In genomic region chrX:150635952-150636351, GRCh38 we compare ENCODE assay signal across 10 cellular contexts. TPM values are rescaled to one million over a fixed set of nuclear protein-coding genes. Genes with fewer than 3 reads are reported as not detected.
DNase-seq lines count a peak whose midpoint lies in the region; ATAC-seq lines count a peak whose summit lies in the region.
"Had no signal": no experiment of that assay in that cellular context is flagged by ENCODE, and none has a peak within 500 bp of the region (broad histone marks: within the 10 kb centered on the region; RNA-seq: fewer than 3 reads in every experiment).

No MANE protein-coding gene starts in this region.

- CTCF ChIA-PET in activated CD4-positive, alpha-beta T cell treated with anti-CD3 and anti-CD28 coated beads for 36 hours (lab: Charles Lee): interaction anchor here (1.7 to 2.8 kb wide), 2 partner anchors 13 to 47 kb away, joined by 6 to 7 read pairs; no protein-coding TSS in a partner anchor
- CTCF ChIA-PET in activated CD4-positive, alpha-beta T cell treated with anti-CD3 and anti-CD28 coated beads, Interleukin-2, amount 10 ng/mL, durations not matched to agents 7 days and 5 days (lab: Charles Lee): interaction anchor here (0.7 to 1.0 kb wide), 2 partner anchors 9 to 12 kb away, joined by 3 read pairs; no protein-coding TSS in a partner anchor

- peak; percentile 95 for ATAC-seq in activated CD4-positive, alpha-beta T cell treated with anti-CD3 and anti-CD28 coated beads for 36 hours
- peak; percentile 78 for ATAC-seq in HG02970 (IDR thresholded peaks at IDR 0.05; ENCODE audit: low FRiP score, unreplicated experiment)
- peak; percentile 90 for ATAC-seq in activated naive CD8-positive, alpha-beta T cell treated with anti-CD3 and anti-CD28 coated beads, Interleukin-2, amount 50 U/mL, for 24 hours

- no peak overlapping the region for H2BK12ac ChIP-seq in neuronal stem cell (ENCODE audit: low read length)

- peaks cover 1 to 6% of the 10 kb centered on the region in 2 donors for H3K36me3 ChIP-seq in neuronal stem cell (replicated peaks in 1 of 2; ENCODE audit: control insufficient read depth in 2 of 2, insufficient read depth in 2 of 2, low read length in 2 of 2)

- H3K4me1 ChIP-seq in neuronal stem cell (ENCODE audit: control insufficient read depth in 2 of 2, insufficient read depth in 1 of 2, low read depth in 1 of 2, low read length in 2 of 2): peaks cover 0 to 2% of the 10 kb centered on the region in 2 donors
- H3K4me1 ChIP-seq: BLaER1 had no signal

- H3K14ac ChIP-seq in neuronal stem cell (ENCODE audit: low read length): no peak overlapping the region

- H2AFZ ChIP-seq in neuronal stem cell (ENCODE audit: low read length): no peak overlapping the region

- H4K8ac ChIP-seq in neuronal stem cell (ENCODE audit: low read depth, low read length): no peak overlapping the region

- no peak overlapping the region for H3K4me3 ChIP-seq in skeletal muscle cell (ENCODE audit: low read depth, low read length)
- H3K4me3 ChIP-seq in neuronal stem cell (ENCODE audit: low read length in 2 of 2): no peak overlapping the region
- H3K4me3 ChIP-seq: BLaER1 had no signal

- no peaks in the 10 kb centered on the region for H3K27me3 Mint-ChIP-seq in activated CD4-positive, alpha-beta T cell treated with anti-CD3 and anti-CD28 coated beads for 36 hours
- no peaks in the 10 kb centered on the region for H3K27me3 Mint-ChIP-seq in activated CD4-positive, alpha-beta T cell treated with anti-CD3 and anti-CD28 coated beads, Interleukin-2, amount 10 ng/mL, durations not matched to agents 7 days and 5 days
- H3K27me3 Mint-ChIP-seq in activated naive CD8-positive, alpha-beta T cell treated with anti-CD3 and anti-CD28 coated beads, Interleukin-2, amount 50 U/mL, for 24 hours: no peaks in the 10 kb centered on the region

- no peak for DNase-seq in activated CD4-positive, alpha-beta T cell treated with anti-CD3 and anti-CD28 coated beads for 36 hours
- DNase-seq in activated CD4-positive, alpha-beta T cell treated with anti-CD3 and anti-CD28 coated beads, Interleukin-2, amount 10 ng/mL, durations not matched to agents 7 days and 5 days: no peak
- no peak for DNase-seq in activated naive CD8-positive, alpha-beta T cell treated with anti-CD3 and anti-CD28 coated beads, Interleukin-2, amount 50 U/mL, for 24 hours
- DNase-seq in skeletal muscle cell (ENCODE audit: low read depth) (peak; percentile 28), neuronal stem cell (ENCODE audit: low spot score) (no peak), cerebellum (ENCODE audit: low spot score) (no peak), NCI-H2227 treated with DMSO at 0.1 percent for 48 hours (lab: John Stamatoyannopoulos, UW) (no peak)
- DNase-seq: activated CD4-positive, alpha-beta T cell treated with anti-CD3 and anti-CD28 coated beads, Interleukin-2, amount 50 U/mL, for 4 hours had no signal

- H3K9ac ChIP-seq in neuronal stem cell (ENCODE audit: low read depth, low read length, poor library complexity): no peak overlapping the region
- H3K9ac ChIP-seq: BLaER1 had no signal

- peaks cover 12% of the 10 kb centered on the region for H3K4me1 Mint-ChIP-seq in activated CD4-positive, alpha-beta T cell treated with anti-CD3 and anti-CD28 coated beads for 36 hours
- H3K4me1 Mint-ChIP-seq in activated CD4-positive, alpha-beta T cell treated with anti-CD3 and anti-CD28 coated beads, Interleukin-2, amount 10 ng/mL, durations not matched to agents 7 days and 5 days: peaks cover 6% of the 10 kb centered on the region
- H3K4me1 Mint-ChIP-seq in activated naive CD8-positive, alpha-beta T cell treated with anti-CD3 and anti-CD28 coated beads, Interleukin-2, amount 50 U/mL, for 24 hours: peaks cover 12% of the 10 kb centered on the region

- no peak overlapping the region for H2AK5ac ChIP-seq in neuronal stem cell (ENCODE audit: low read depth, low read length)

- no peaks in the 10 kb centered on the region for H3K9me3 Mint-ChIP-seq in activated CD4-positive, alpha-beta T cell treated with anti-CD3 and anti-CD28 coated beads for 36 hours (ENCODE audit: low read depth)
- H3K9me3 Mint-ChIP-seq in activated CD4-positive, alpha-beta T cell treated with anti-CD3 and anti-CD28 coated beads, Interleukin-2, amount 10 ng/mL, durations not matched to agents 7 days and 5 days: no peaks in the 10 kb centered on the region
- H3K9me3 Mint-ChIP-seq in activated naive CD8-positive, alpha-beta T cell treated with anti-CD3 and anti-CD28 coated beads, Interleukin-2, amount 50 U/mL, for 24 hours: no peaks in the 10 kb centered on the region

- H3K27me3 ChIP-seq in neuronal stem cell (ENCODE audit: control insufficient read depth in 3 of 3, insufficient read depth in 3 of 3, low read depth in 1 of 3, low read length in 3 of 3): no peaks in the 10 kb centered on the region
- H3K27me3 ChIP-seq: BLaER1 had no signal

- no peak overlapping the region for H3K4me2 ChIP-seq in neuronal stem cell (ENCODE audit: insufficient read depth, low read length, poor library complexity, severe bottlenecking)
- H3K4me2 ChIP-seq: BLaER1 had no signal

- no peak overlapping the region for H3K27ac ChIP-seq in neuronal stem cell (replicated peaks; ENCODE audit: low read length)
- H3K27ac ChIP-seq: BLaER1 had no signal

- H2BK120ac ChIP-seq in neuronal stem cell (ENCODE audit: low read depth, low read length): no peak overlapping the region

- H3K23ac ChIP-seq in neuronal stem cell (ENCODE audit: low read depth, low read length, poor library complexity): no peak overlapping the region

- no peak overlapping the region for H3K18ac ChIP-seq in neuronal stem cell (ENCODE audit: low read length)

- intact Hi-C loops in activated CD4-positive, alpha-beta T cell treated with anti-CD3 and anti-CD28 coated beads for 36 hours (cut with DNase I, micrococcal nuclease): loop anchor here (2.0 to 5.0 kb wide), 2 partner anchors 61 to 434 kb away; no protein-coding TSS in a partner anchor

- H2BK15ac ChIP-seq in neuronal stem cell (ENCODE audit: low read length): no peak overlapping the region

- peaks cover 13% of the 10 kb centered on the region for H3K36me3 Mint-ChIP-seq in activated CD4-positive, alpha-beta T cell treated with anti-CD3 and anti-CD28 coated beads for 36 hours (ENCODE audit: low read depth)
- peaks cover 39% of the 10 kb centered on the region for H3K36me3 Mint-ChIP-seq in activated CD4-positive, alpha-beta T cell treated with anti-CD3 and anti-CD28 coated beads, Interleukin-2, amount 10 ng/mL, durations not matched to agents 7 days and 5 days (ENCODE audit: low read depth)
- peaks cover 4% of the 10 kb centered on the region for H3K36me3 Mint-ChIP-seq in activated naive CD8-positive, alpha-beta T cell treated with anti-CD3 and anti-CD28 coated beads, Interleukin-2, amount 50 U/mL, for 24 hours (ENCODE audit: low read depth)

- no peak overlapping the region for H3K4me3 Mint-ChIP-seq in activated CD4-positive, alpha-beta T cell treated with anti-CD3 and anti-CD28 coated beads for 36 hours
- H3K4me3 Mint-ChIP-seq in activated CD4-positive, alpha-beta T cell treated with anti-CD3 and anti-CD28 coated beads, Interleukin-2, amount 10 ng/mL, durations not matched to agents 7 days and 5 days: no peak overlapping the region
- H3K4me3 Mint-ChIP-seq in activated naive CD8-positive, alpha-beta T cell treated with anti-CD3 and anti-CD28 coated beads, Interleukin-2, amount 50 U/mL, for 24 hours: no peak overlapping the region

- H4K91ac ChIP-seq in neuronal stem cell (ENCODE audit: low read depth, low read length, poor library complexity): no peak overlapping the region

- no peaks in the 10 kb centered on the region for H3K79me1 ChIP-seq in neuronal stem cell (ENCODE audit: low read depth, low read length)

- H3K9me3 ChIP-seq in neuronal stem cell (replicated peaks in 1 of 2; ENCODE audit: control insufficient read depth in 2 of 2, insufficient read depth in 1 of 2, low read depth in 1 of 2, low read length in 2 of 2): no peaks in the 10 kb centered on the region
- H3K9me3 ChIP-seq: BLaER1 had no signal

- no peak overlapping the region for H2BK5ac ChIP-seq in neuronal stem cell (ENCODE audit: low read length)

- no peak overlapping the region for H3K4ac ChIP-seq in neuronal stem cell (ENCODE audit: low read length)

- POLR2A ChIA-PET in activated CD4-positive, alpha-beta T cell treated with anti-CD3 and anti-CD28 coated beads for 36 hours (lab: Charles Lee): no interaction called here
- POLR2A ChIA-PET in activated CD4-positive, alpha-beta T cell treated with anti-CD3 and anti-CD28 coated beads, Interleukin-2, amount 10 ng/mL, durations not matched to agents 7 days and 5 days (lab: Charles Lee): no interaction called here

- H3K27ac Mint-ChIP-seq in activated CD4-positive, alpha-beta T cell treated with anti-CD3 and anti-CD28 coated beads for 36 hours: no peak overlapping the region
- H3K27ac Mint-ChIP-seq in activated CD4-positive, alpha-beta T cell treated with anti-CD3 and anti-CD28 coated beads, Interleukin-2, amount 10 ng/mL, durations not matched to agents 7 days and 5 days: no peak overlapping the region
- H3K27ac Mint-ChIP-seq in activated naive CD8-positive, alpha-beta T cell treated with anti-CD3 and anti-CD28 coated beads, Interleukin-2, amount 50 U/mL, for 24 hours: peak overlapping the region; percentile 49

- WGBS in neuronal stem cell (ENCODE audit: extremely low coverage in 2 of 2, insufficient read length in 2 of 2, insufficient replicate concordance in 1 of 2), 2 donors: no CpG with 5 or more reads among the region's 3 CpGs

RNA-seq across cellular contexts. Expression of gene MTMR1, which starts 57.2 kb away (rescaled TPM):
- 10 to 100 TPM; 41.9 to 42.0 TPM for total RNA-seq in activated CD4-positive, alpha-beta T cell treated with anti-CD3 and anti-CD28 coated beads for 36 hours
- total RNA-seq in activated CD4-positive, alpha-beta T cell treated with anti-CD3 and anti-CD28 coated beads, Interleukin-2, amount 10 ng/mL, durations not matched to agents 7 days and 5 days: 10 to 100 TPM; 47.1 to 51.1 TPM
- 13.4 TPM for polyA plus RNA-seq in neuronal stem cell (2013, experiment 1 of 2)
- polyA plus RNA-seq in neuronal stem cell (2013, experiment 2 of 2): 13.9 TPM
- total RNA-seq in cerebellum: 28.9 TPM
